10 cellular contexts compared by ENCODE assay signal in the genomic region with DNA sequence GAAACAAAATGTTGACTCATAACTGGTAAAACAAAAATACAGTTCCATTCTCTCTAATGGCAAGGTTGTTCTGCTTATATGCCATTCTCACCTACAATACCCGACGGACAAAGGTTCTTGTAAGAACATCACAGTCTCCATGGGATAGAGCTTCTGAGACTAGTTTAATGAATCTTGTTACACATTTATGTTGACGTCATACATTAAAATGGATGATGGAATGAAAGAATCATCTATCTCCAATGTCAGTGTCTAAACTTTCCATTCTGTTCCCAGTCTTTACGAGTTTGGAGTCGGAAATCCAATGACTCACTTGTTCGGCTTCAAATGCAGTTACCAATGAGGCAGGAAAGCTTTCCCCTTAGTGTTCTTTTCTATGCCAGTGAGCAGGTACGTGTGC. TPM values are rescaled to one million over a fixed set of nuclear protein-coding genes. Genes with fewer than 3 reads are reported as not detected.
"Had no signal": no experiment of that assay in that cellular context is flagged by ENCODE, and none has a peak within 500 bp of the region (broad histone marks: within the 10 kb centered on the region; RNA-seq: fewer than 3 reads in every experiment).

No MANE protein-coding gene starts in this region.

- H3K4me1 Mint-ChIP-seq: IgD-negative memory B cell had no signal

- DNase-seq: IMR-90, KBM-7, KG1 had no signal

- H3K4me2 ChIP-seq: KMS-11 had no signal

- FAIRE-seq: HTR-8/SVneo, K562 had no signal

- H3K9ac ChIP-seq: KMS-11 had no signal

- ATAC-seq: K562 had no signal

- H3K27me3 Mint-ChIP-seq: IgD-negative memory B cell had no signal

- H3K27ac Mint-ChIP-seq: IgD-negative memory B cell had no signal

- H3K27ac ChIP-seq: HL-60, KMS-11 had no signal

- H3K4me3 ChIP-seq: K562 had no signal

- H3K4me3 Mint-ChIP-seq: IgD-negative memory B cell had no signal

RNA-seq across cellular contexts. Expression of a gene that starts 41.0 kb away (rescaled TPM):
- total RNA-seq: HT-29, HT1080, IMR-90 had no signal
- polyA plus RNA-seq: IgD-negative memory B cell, IMR-90 had no signal

RNA-seq across cellular contexts. Expression of a gene that starts 47.2 kb away (rescaled TPM):
- total RNA-seq: HT-29, HT1080 had no signal
